Comparison of ENCODE assay signal across 31 cellular contexts in the genomic region with DNA sequence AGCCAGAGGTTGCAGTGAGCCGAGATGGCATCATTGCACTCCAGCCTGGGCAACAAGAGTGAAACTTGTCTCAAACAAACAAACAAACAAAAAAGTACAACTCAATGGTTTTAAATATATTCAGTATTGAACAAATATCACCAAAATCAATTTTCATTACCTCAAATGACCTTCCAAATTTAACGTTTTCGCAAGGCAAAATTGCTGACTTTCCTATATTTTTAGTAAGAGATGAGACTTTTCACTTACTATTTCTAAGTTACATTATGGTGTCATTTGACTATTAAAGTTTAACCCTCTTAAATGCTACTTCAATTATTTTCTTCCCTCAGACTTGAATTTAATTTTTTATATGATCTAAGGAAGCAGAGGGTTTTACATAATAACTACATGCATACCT.
"Had no signal": no experiment of that assay in that cellular context is flagged by ENCODE, and none has a peak within 500 bp of the region (broad histone marks: within the 10 kb centered on the region; RNA-seq: fewer than 3 reads in every experiment).

No MANE protein-coding gene starts in this region.

- H3K36me3 Mint-ChIP-seq: activated CD4-positive, alpha-beta memory T cell treated with anti-CD3 and anti-CD28 coated beads for 36 hours; activated naive CD4-positive, alpha-beta T cell treated with anti-CD3 and anti-CD28 coated beads, Interleukin-2, amount 50 U/mL, for 72 hours; brain had no signal

- H3K9me3 Mint-ChIP-seq: activated B cell treated with CpG ODN at 0.5 μM for 24 hours; activated CD4-positive, alpha-beta memory T cell treated with anti-CD3 and anti-CD28 coated beads for 36 hours; activated naive CD4-positive, alpha-beta T cell treated with anti-CD3 and anti-CD28 coated beads for 36 hours; activated naive CD4-positive, alpha-beta T cell treated with anti-CD3 and anti-CD28 coated beads, Interleukin-2, amount 50 U/mL, for 72 hours; activated T-cell treated with anti-CD3 and anti-CD28 coated beads, Interleukin-2, amount 50 U/mL, for 4 hours; activated T-helper 1 cell treated with anti-CD3 and anti-CD28 coated beads, Interleukin-12 subunit alpha, Interleukin-12 subunit beta, Interleukin-2, Interleukin-4 antibody, amounts not matched to agents 30 ng/mL and 10 ng/mL and 1 ng/mL, durations not matched to agents 14 hours and 24 hours and 36 hours; brain; T-helper 1 cell treated with Interleukin-12 subunit alpha and Interleukin-12 subunit beta and Interleukin-4 antibody, amounts not matched to agents 30 μg/mL and 1 μg/mL, for 36 hours; T-helper 2 cell treated with Interferon-gamma antibody and Interleukin-4, amounts not matched to agents 5 μg/mL and 100 μg/mL, for 36 hours had no signal

- H3K36me3 ChIP-seq: adrenal gland, Peyer's patch, SJSA1 had no signal

- H3K9me3 ChIP-seq: adrenal gland, Peyer's patch, SJSA1, SK-N-SH had no signal

- H3K27me3 Mint-ChIP-seq: activated B cell treated with CpG ODN at 0.5 μM for 24 hours; activated CD4-positive, alpha-beta memory T cell treated with anti-CD3 and anti-CD28 coated beads for 36 hours had no signal

- H3K4me1 ChIP-seq: SJSA1 had no signal

- H3K27ac Mint-ChIP-seq: activated B cell treated with CpG ODN at 0.5 μM for 24 hours; activated CD4-positive, alpha-beta memory T cell treated with anti-CD3 and anti-CD28 coated beads for 36 hours; activated naive CD4-positive, alpha-beta T cell treated with anti-CD3 and anti-CD28 coated beads for 36 hours; activated naive CD4-positive, alpha-beta T cell treated with anti-CD3 and anti-CD28 coated beads, Interleukin-2, amount 50 U/mL, for 72 hours; activated T-helper 1 cell treated with anti-CD3 and anti-CD28 coated beads, Interleukin-12 subunit alpha, Interleukin-12 subunit beta, Interleukin-2, Interleukin-4 antibody, amounts not matched to agents 30 ng/mL and 10 ng/mL and 1 ng/mL, durations not matched to agents 14 hours and 24 hours and 36 hours; T-helper 1 cell treated with Interleukin-12 subunit alpha and Interleukin-12 subunit beta and Interleukin-4 antibody, amounts not matched to agents 30 μg/mL and 1 μg/mL, for 36 hours; T-helper 2 cell treated with Interferon-gamma antibody and Interleukin-4, amounts not matched to agents 5 μg/mL and 100 μg/mL, for 36 hours had no signal

- H3K4me3 ChIP-seq: adrenal gland, Peyer's patch, SJSA1 had no signal

- H3K4me3 Mint-ChIP-seq: activated B cell treated with CpG ODN at 0.5 μM for 24 hours; activated CD4-positive, alpha-beta memory T cell treated with anti-CD3 and anti-CD28 coated beads for 36 hours; activated naive CD4-positive, alpha-beta T cell treated with anti-CD3 and anti-CD28 coated beads for 36 hours; activated T-cell treated with anti-CD3 and anti-CD28 coated beads, Interleukin-2, amount 50 U/mL, for 4 hours; activated T-helper 1 cell treated with anti-CD3 and anti-CD28 coated beads, Interleukin-12 subunit alpha, Interleukin-12 subunit beta, Interleukin-2, Interleukin-4 antibody, amounts not matched to agents 30 ng/mL and 10 ng/mL and 1 ng/mL, durations not matched to agents 14 hours and 24 hours and 36 hours; brain; T-helper 1 cell treated with Interleukin-12 subunit alpha and Interleukin-12 subunit beta and Interleukin-4 antibody, amounts not matched to agents 30 μg/mL and 1 μg/mL, for 36 hours; T-helper 2 cell treated with Interferon-gamma antibody and Interleukin-4, amounts not matched to agents 5 μg/mL and 100 μg/mL, for 36 hours had no signal

- H3K27ac ChIP-seq: Peyer's patch, SJSA1 had no signal

- DNase-seq: activated B cell treated with CpG ODN at 0.5 μM for 24 hours; activated CD4-positive, alpha-beta memory T cell treated with anti-CD3 and anti-CD28 coated beads for 36 hours; activated CD4-positive, alpha-beta T cell treated with anti-CD3 and anti-CD28 coated beads for 4 hours; activated CD4-positive, alpha-beta T cell treated with anti-CD3 and anti-CD28 coated beads, Interleukin-2, amount 50 U/mL, for 1 hour; activated CD4-positive, CD25-positive, alpha-beta regulatory T cell treated with anti-CD3 and anti-CD28 coated beads, Interleukin-2, amount 50 U/mL, for 72 hours; activated CD8-positive, alpha-beta memory T cell treated with anti-CD3 and anti-CD28 coated beads, Interleukin-2, amount 50 U/mL, for 4 hours; activated gamma-delta T cell treated with Interleukin-2 at 50 U/mL for 16 hours; activated naive CD4-positive, alpha-beta T cell treated with anti-CD3 and anti-CD28 coated beads for 36 hours; activated T-cell treated with anti-CD3 and anti-CD28 coated beads for 4 hours; activated T-cell treated with anti-CD3 and anti-CD28 coated beads, Interleukin-2, amount 50 U/mL, for 4 hours; central memory CD4-positive, alpha-beta T cell; Karpas-422; NCI-H1048; NCI-H1436 treated with DMSO at 0.1 percent for 48 hours; NCI-H1694 treated with DMSO at 0.1 percent for 48 hours; NCI-H345; NCI-H524 treated with DMSO at 0.1 percent for 48 hours; NCI-H748 treated with DMSO at 0.1 percent for 48 hours; NK-92 treated with Interleukin-12 subunit alpha and Interleukin-12 subunit beta, amount 100 ng/mL, for 24 hours; PC-3; Peyer's patch; RPMI8226; SHP77 treated with DMSO at 0.1 percent for 48 hours; SK-N-SH had no signal

- ATAC-seq: activated naive CD4-positive, alpha-beta T cell treated with anti-CD3 and anti-CD28 coated beads, Interleukin-2, amount 50 U/mL, for 72 hours; activated T-cell treated with anti-CD3 and anti-CD28 coated beads, Interleukin-2, amount 50 U/mL, for 4 hours; PC-3 had no signal

- H3K27me3 ChIP-seq: adrenal gland, Peyer's patch, SJSA1 had no signal
